ENCODE assay signal across 8 cellular contexts in genomic region chr2:38075436-38076249, GRCh38. TPM values are rescaled to one million over a fixed set of nuclear protein-coding genes. Genes with fewer than 3 reads are reported as not detected.
A peak's percentile ranks its signal among the peaks of the same experiment; 100 is the strongest.
DNase-seq lines count a peak whose midpoint lies in the region; FAIRE-seq and TF ChIP-seq lines count a peak whose summit lies in the region.

TSS of gene CYP1B1 (minus strand) at chr2:38076151. CDS start at chr2:38075388, 763 bp downstream.

- H3K9me3 ChIP-seq in tibial nerve = no peaks in the 10 kb centered on the region

- peak; percentile 71 for DNase-seq in activated CD4-positive, alpha-beta T cell treated with anti-CD3 and anti-CD28 coated beads, Interleukin-2, amount 10 ng/mL, durations not matched to agents 24 days and 14 days
- DNase-seq in activated CD4-positive, alpha-beta T cell treated with anti-CD3 and anti-CD28 coated beads, Interleukin-2, amount 50 U/mL, for 4 hours = no peak
- DNase-seq in Jurkat, Clone E6-1 (ENCODE audit: low read depth, low spot score) = no peak
- DNase-seq in bronchial epithelial cell (ENCODE audit: low read depth) = no peak
- DNase-seq in lower leg skin (ENCODE audit: low spot score in 2 of 2) = peak in 1 of 2 donors; percentile 90
- peak in 1 of 2 donors; percentile 77 for DNase-seq in tibial nerve (ENCODE audit: low spot score in 2 of 2)
- DNase-seq in SIG-M5 (lab: John Stamatoyannopoulos, UW) = no peak
- no peak for DNase-seq in NCI-H526 treated with DMSO at 0.1 percent for 48 hours (lab: John Stamatoyannopoulos, UW)

- no peak for FAIRE-seq in bronchial epithelial cell (lab: Jason Lieb, UNC)

- H3K27me3 ChIP-seq in bronchial epithelial cell (ENCODE audit: control insufficient read depth, insufficient read depth, low read length) = peaks cover 6% of the 10 kb centered on the region
- peaks cover 0 to 22% of the 10 kb centered on the region in 2 donors for H3K27me3 ChIP-seq in tibial nerve

- peak within 1 kb of the TSS; percentile 90 for H3K27ac Mint-ChIP-seq in activated CD4-positive, alpha-beta T cell treated with anti-CD3 and anti-CD28 coated beads, Interleukin-2, amount 10 ng/mL, durations not matched to agents 24 days and 14 days

- peaks cover 0 to 61% (median 15%) of the 10 kb centered on the region in 4 donors for H3K4me1 ChIP-seq in tibial nerve

- H3K36me3 ChIP-seq in bronchial epithelial cell (ENCODE audit: control insufficient read depth, insufficient read depth, low read length) (peaks cover 2% of the 10 kb centered on the region), tibial nerve (peaks cover 0 to 6% (median 0%) of the 10 kb centered on the region in 3 donors)

- H3K4me3 Mint-ChIP-seq in activated CD4-positive, alpha-beta T cell treated with anti-CD3 and anti-CD28 coated beads, Interleukin-2, amount 10 ng/mL, durations not matched to agents 24 days and 14 days = peak within 1 kb of the TSS; percentile 86

- intact Hi-C loops in activated CD4-positive, alpha-beta T cell treated with anti-CD3 and anti-CD28 coated beads, Interleukin-2, amount 10 ng/mL, durations not matched to agents 24 days and 14 days (cut with micrococcal nuclease) = loop anchor here (1.0 to 2.0 kb wide), 6 partner anchors 21 to 187 kb away; no protein-coding TSS in a partner anchor
- intact Hi-C loops in lower leg skin (cut with DNase I; ENCODE audit: low total_unique reads) = no loop called here

- H3K4me3 ChIP-seq in Jurkat, Clone E6-1 (ENCODE audit: low read length) = peak within 1 kb of the TSS; percentile 41
- peak within 1 kb of the TSS; percentile 60 for H3K4me3 ChIP-seq in bronchial epithelial cell (ENCODE audit: low read depth, low read length)
- H3K4me3 ChIP-seq in lower leg skin (ENCODE audit: low read depth, poor library complexity, severe bottlenecking) = peak within 1 kb of the TSS; percentile 41
- H3K4me3 ChIP-seq in tibial nerve = peak within 1 kb of the TSS; percentile 42 to 69 (median 50)

- H3K9me3 Mint-ChIP-seq in activated CD4-positive, alpha-beta T cell treated with anti-CD3 and anti-CD28 coated beads, Interleukin-2, amount 10 ng/mL, durations not matched to agents 24 days and 14 days = no peaks in the 10 kb centered on the region

- 3 to 4% methylated on average over 35 to 60 of the region's 63 CpGs for WGBS in lower leg skin, 2 donors
- 4 to 5% methylated on average over 33 to 52 of the region's 63 CpGs for WGBS in tibial nerve, 2 donors

- H3K4me1 Mint-ChIP-seq in activated CD4-positive, alpha-beta T cell treated with anti-CD3 and anti-CD28 coated beads, Interleukin-2, amount 10 ng/mL, durations not matched to agents 24 days and 14 days = peaks cover 31% of the 10 kb centered on the region

- TF ChIP-seq POLR2A in lower leg skin (IDR thresholded peaks at IDR 0.05) (no peak), tibial nerve (IDR thresholded peaks at IDR 0.05) (peak; percentile 68 to 71)

- H3K27me3 Mint-ChIP-seq in activated CD4-positive, alpha-beta T cell treated with anti-CD3 and anti-CD28 coated beads, Interleukin-2, amount 10 ng/mL, durations not matched to agents 24 days and 14 days = peaks cover 50% of the 10 kb centered on the region

- peaks cover 13% of the 10 kb centered on the region for H3K36me3 Mint-ChIP-seq in activated CD4-positive, alpha-beta T cell treated with anti-CD3 and anti-CD28 coated beads, Interleukin-2, amount 10 ng/mL, durations not matched to agents 24 days and 14 days (ENCODE audit: low read depth)

- TF ChIP-seq CTCF in bronchial epithelial cell (IDR thresholded peaks at IDR 0.05; ENCODE audit: insufficient read depth, low read length, severe bottlenecking) (no peak), lower leg skin (IDR thresholded peaks at IDR 0.05) (no peak), tibial nerve (IDR thresholded peaks at IDR 0.05) (no peak)

- H3K27ac ChIP-seq in tibial nerve = peak within 1 kb of the TSS; percentile 75 to 94 (median 89)

- peak in 1 of 2 donors; percentile 81 for TF ChIP-seq EP300 in tibial nerve (IDR thresholded peaks at IDR 0.05)

RNA-seq across cellular contexts. Expression of gene CYP1B1, which starts in this region (rescaled TPM):
- total RNA-seq in activated CD4-positive, alpha-beta T cell treated with anti-CD3 and anti-CD28 coated beads, Interleukin-2, amount 10 ng/mL, durations not matched to agents 24 days and 14 days = 12.2 and 13.7 TPM in 2 replicates
- polyA plus RNA-seq in Jurkat, Clone E6-1 (2012; ENCODE audit: insufficient read depth, insufficient read length) = 1.0 TPM
- total RNA-seq in bronchial epithelial cell (5.8 and 36.7 TPM in 2 replicates), lower leg skin (10 to 100 TPM; 12.4 to 33.4 (median 20.6) TPM), tibial nerve (100 to 1,000 TPM; 170 to 321 (median 212) TPM)

Comparison
In these comparisons a context has a peak if more than half of its experiments do, and no peak if none do; other contexts are left out.
1. POLR2A ChIP-seq: peak in tibial nerve (2 of 2); none in lower leg skin (0 of 2).
2. Peak in every context shown above with its lines, with median percentiles within 50 percentile points of each other: H3K4me3 ChIP-seq.